In the genomic region with DNA sequence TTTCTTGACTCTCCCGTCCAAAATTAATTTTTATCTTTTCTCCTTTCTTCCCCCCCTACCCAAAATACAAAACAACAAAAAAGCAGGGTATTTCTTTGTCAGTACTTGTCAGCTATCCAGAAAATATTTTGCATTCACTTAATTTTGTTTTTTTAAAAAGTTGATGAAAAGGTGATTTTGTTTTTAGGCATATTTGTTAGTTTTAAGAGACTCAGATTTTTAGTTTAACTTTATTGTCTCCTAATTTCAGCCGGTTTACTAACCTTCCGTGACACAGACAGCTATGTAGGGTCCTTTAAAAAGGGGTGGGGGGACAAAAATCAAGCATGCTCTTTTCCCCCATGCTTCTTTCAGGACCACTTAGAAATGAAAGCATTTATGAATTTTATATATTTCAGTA, we compare ENCODE assay signal across 11 cellular contexts. TPM values are rescaled to one million over a fixed set of nuclear protein-coding genes. Genes with fewer than 3 reads are reported as not detected.
DNase-seq lines count a peak whose midpoint lies in the region; ATAC-seq, FAIRE-seq and TF ChIP-seq lines count a peak whose summit lies in the region.
"Had no signal": no experiment of that assay in that cellular context is flagged by ENCODE, and none has a peak within 500 bp of the region (broad histone marks: within the 10 kb centered on the region; RNA-seq: fewer than 3 reads in every experiment).

No MANE protein-coding gene starts in this region.

- H3K4me1 ChIP-seq in gastroesophageal sphincter, result peaks cover 0 to 14% (median 0%) of the 10 kb centered on the region in 3 donors
- no peaks in the 10 kb centered on the region for H3K4me1 ChIP-seq in prostate gland (replicated peaks)

- H3K36me3 ChIP-seq in WERI-Rb-1 (no peaks in the 10 kb centered on the region), gastroesophageal sphincter (no peaks in the 10 kb centered on the region), prostate gland (no peaks in the 10 kb centered on the region)

- no peak for TF ChIP-seq CTCF in D721Med (IDR thresholded peaks at IDR 0.05; ENCODE audit: insufficient read depth, missing control alignments)
- no peak for TF ChIP-seq CTCF in WERI-Rb-1 (IDR thresholded peaks at IDR 0.05; ENCODE audit: low read depth, low read length)
- TF ChIP-seq CTCF in gastroesophageal sphincter (IDR thresholded peaks at IDR 0.05), result no peak
- no peak for TF ChIP-seq CTCF in prostate gland (IDR thresholded peaks at IDR 0.05)

- TF ChIP-seq POLR2A in gastroesophageal sphincter (IDR thresholded peaks at IDR 0.05) (no peak), prostate gland (IDR thresholded peaks at IDR 0.05) (no peak)

- DNase-seq in D721Med (ENCODE audit: insufficient read length, low spot score), result no peak
- DNase-seq in WERI-Rb-1, result no peak
- DNase-seq in prostate gland (ENCODE audit: low spot score), result no peak
- no peak for DNase-seq in NCI-H1092 treated with DMSO at 0.1 percent for 48 hours (lab: John Stamatoyannopoulos, UW)
- DNase-seq in activated CD8-positive, alpha-beta memory T cell treated with anti-CD3 and anti-CD28 coated beads for 24 hours, result no peak
- DNase-seq: activated CD4-positive, alpha-beta memory T cell treated with anti-CD3 and anti-CD28 coated beads, Interleukin-2, amount 10 ng/mL, durations not matched to agents 7 days and 5 days; GDM1; stimulated activated naive CD4-positive, alpha-beta T cell treated with Interleukin-2 at 50 U/mL for 16 hours had no signal

- intact Hi-C loops in prostate gland (cut with DNase I), result loop anchor here (5.0 kb wide), 2 partner anchors 52 to 227 kb away; no protein-coding TSS in a partner anchor

- FAIRE-seq in D721Med (lab: Jason Lieb, UNC), result peak; percentile 82

- H3K4me3 ChIP-seq in WERI-Rb-1 (ENCODE audit: low read depth, low read length) (peak overlapping the region; percentile 89), gastroesophageal sphincter (peak overlapping the region; percentile 72 to 90), prostate gland (peak overlapping the region; percentile 66 to 70)

- H3K9me3 ChIP-seq in WERI-Rb-1 (ENCODE audit: severe bottlenecking), result no peaks in the 10 kb centered on the region
- H3K9me3 ChIP-seq in gastroesophageal sphincter, result no peaks in the 10 kb centered on the region
- H3K9me3 ChIP-seq in prostate gland, result no peaks in the 10 kb centered on the region

- 0 to 2% methylated on average over 3 of the region's 3 CpGs for WGBS in gastroesophageal sphincter (ENCODE audit: low coverage in 1 of 2), 2 donors
- 0% methylated on average over 3 of the region's 3 CpGs for WGBS in prostate gland

- no peak for ATAC-seq in gastroesophageal sphincter
- no peak for ATAC-seq in HG03135 (IDR thresholded peaks at IDR 0.05; ENCODE audit: unreplicated experiment)
- ATAC-seq in HG02885 (IDR thresholded peaks at IDR 0.05; ENCODE audit: poor library complexity, unreplicated experiment), result no peak

- H3K27me3 ChIP-seq in WERI-Rb-1 (ENCODE audit: insufficient read depth, low read depth, severe bottlenecking), result no peaks in the 10 kb centered on the region
- H3K27me3 ChIP-seq in gastroesophageal sphincter, result no peaks in the 10 kb centered on the region
- H3K27me3 ChIP-seq in prostate gland (replicated peaks; ENCODE audit: insufficient read depth), result no peaks in the 10 kb centered on the region

- H3K27ac ChIP-seq in WERI-Rb-1, result peak overlapping the region; percentile 70
- H3K27ac ChIP-seq in gastroesophageal sphincter, result peak overlapping the region; percentile 86 to 98 (median 88)
- H3K27ac ChIP-seq in prostate gland, result peak overlapping the region; percentile 87 to 90

- TF ChIP-seq EP300 in gastroesophageal sphincter (IDR thresholded peaks at IDR 0.05), result no peak

RNA-seq across cellular contexts. Expression of a gene that starts 1.5 kb away (rescaled TPM):
- total RNA-seq in gastroesophageal sphincter (100 to 1,000 TPM in 3 of 4 donors, 10 to 100 TPM in 1; 75.8 to 177 (median 140) TPM), prostate gland (10 to 100 TPM; 50.2 to 60.4 TPM)
